In the genomic region with DNA sequence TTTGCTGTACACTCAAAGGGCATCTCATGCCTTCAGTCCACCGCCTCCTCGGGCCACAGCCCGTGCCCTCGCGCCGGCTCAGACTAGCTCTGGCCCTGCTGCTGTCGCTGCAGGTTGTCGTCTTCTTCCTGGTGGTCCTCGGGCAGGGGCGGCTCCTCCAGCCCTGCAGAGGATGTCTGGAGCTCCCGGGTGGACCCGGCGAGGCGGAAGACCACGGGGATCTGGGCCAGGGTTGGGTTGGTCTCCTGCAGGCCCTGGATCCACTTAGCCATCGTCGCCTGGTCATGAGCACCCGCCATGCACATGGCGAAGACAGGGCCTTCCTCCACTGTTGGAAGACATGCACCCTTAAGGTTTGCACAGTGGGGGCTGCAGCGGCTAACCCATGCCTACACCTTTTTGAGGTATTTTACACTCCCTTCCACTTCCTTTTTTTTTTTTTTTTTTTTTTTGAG, we compare ENCODE assay signal across 8 cellular contexts. TPM values are rescaled to one million over a fixed set of nuclear protein-coding genes. Genes with fewer than 3 reads are reported as not detected.
DNase-seq lines count a peak whose midpoint lies in the region; ATAC-seq, FAIRE-seq and TF ChIP-seq lines count a peak whose summit lies in the region.

No MANE protein-coding gene starts in this region.

- peaks cover 39% of the 10 kb centered on the region for H3K36me3 Mint-ChIP-seq in Caco-2 (ENCODE audit: insufficient read depth, unreplicated experiment)
- peaks cover 4% of the 10 kb centered on the region for H3K36me3 Mint-ChIP-seq in chondrocyte (ENCODE audit: low read depth)

- H3K36me3 ChIP-seq in Caco-2 (ENCODE audit: control insufficient read depth, insufficient read depth, low read length) (no peaks in the 10 kb centered on the region; the same call in 1 of the 2 replicates), mucosa of rectum (ENCODE audit: control insufficient read depth in 2 of 2, insufficient read depth in 2 of 2, low read length in 2 of 2) (peaks cover 0 to 2% of the 10 kb centered on the region in 2 donors)

- no peaks in the 10 kb centered on the region for H3K27me3 Mint-ChIP-seq in Caco-2 (ENCODE audit: insufficient read depth, unreplicated experiment)
- no peaks in the 10 kb centered on the region for H3K27me3 Mint-ChIP-seq in chondrocyte (ENCODE audit: low read depth)

- POLR2A ChIA-PET in Caco-2 (lab: Charles Lee), result interaction anchor here (0.9 kb wide), 1 partner anchor 131 kb away, joined by 3 read pairs; the partner anchor contains the start of gene SWSAP1

- CTCF ChIA-PET in Caco-2 (lab: Charles Lee), result no interaction called here

- H3K4me3 ChIP-seq in Caco-2 (ENCODE audit: low read depth, low read length) (peak overlapping the region; percentile 89), mucosa of rectum (ENCODE audit: low read length in 2 of 2) (peak overlapping the region; percentile 81 to 85)
- H3K4me3 ChIP-seq in Jurkat, Clone E6-1 (ENCODE audit: low read length), result peak overlapping the region; percentile 64

- TF ChIP-seq POLR2A in H54 (IDR thresholded peaks at IDR 0.05; ENCODE audit: low read depth, low read length), result no peak

- peaks cover 11% of the 10 kb centered on the region; the same call in 1 of the 2 replicates for H3K4me1 ChIP-seq in Caco-2
- H3K4me1 ChIP-seq in mucosa of rectum (ENCODE audit: control insufficient read depth in 2 of 2, insufficient read depth in 2 of 2, low read length in 2 of 2), result peaks cover 6 to 11% of the 10 kb centered on the region in 2 donors

- intact Hi-C loops in Caco-2 (cut with micrococcal nuclease; ENCODE audit: unreplicated experiment), result no loop called here

- H3K27ac ChIP-seq in mucosa of rectum (ENCODE audit: low read depth in 2 of 2, low read length in 2 of 2), result peak overlapping the region; percentile 94

- TF ChIP-seq CTCF in Caco-2 (IDR thresholded peaks at IDR 0.05; ENCODE audit: insufficient read depth in 1 of 2, low read depth in 1 of 2, low read length in 1 of 2, severe bottlenecking in 1 of 2, unreplicated experiment in 1 of 2) (no peak), chondrocyte (IDR thresholded peaks at IDR 0.05) (no peak)

- peak overlapping the region; percentile 72 to 90 for H3K9ac ChIP-seq in mucosa of rectum (ENCODE audit: low read depth in 1 of 2, low read length in 2 of 2)

- peak; percentile 28 for ATAC-seq in GM21717 (IDR thresholded peaks at IDR 0.05; ENCODE audit: unreplicated experiment)

- FAIRE-seq in H54 (lab: Jason Lieb, UNC), result no peak

- H3K4me1 Mint-ChIP-seq in Caco-2 (ENCODE audit: low read depth, unreplicated experiment), result peaks cover 7% of the 10 kb centered on the region
- H3K4me1 Mint-ChIP-seq in chondrocyte (ENCODE audit: low read depth), result peaks cover 16% of the 10 kb centered on the region

- H3K27ac Mint-ChIP-seq in Caco-2 (ENCODE audit: unreplicated experiment) (peak overlapping the region; percentile 95), chondrocyte (ENCODE audit: unreplicated experiment) (peak overlapping the region; percentile 95)

- H3K4me3 Mint-ChIP-seq in Caco-2 (ENCODE audit: unreplicated experiment) (peak overlapping the region; percentile 81), chondrocyte (ENCODE audit: unreplicated experiment) (peak overlapping the region; percentile 83)

- no peak for DNase-seq in Caco-2
- no peak for DNase-seq in Jurkat, Clone E6-1 (ENCODE audit: low read depth, low spot score)
- no peak for DNase-seq in chondrocyte (ENCODE audit: low spot score)
- DNase-seq in H54 (ENCODE audit: insufficient read length, low spot score), result no peak
- DNase-seq in stimulated activated CD4-positive, alpha-beta T cell treated with anti-CD3 and anti-CD28 coated beads, Interleukin-2, amount 100 ng/mL, for 24 hours, result no peak
- DNase-seq in T-helper 9 cell, result no peak

- no peaks in the 10 kb centered on the region for H3K9me3 Mint-ChIP-seq in Caco-2 (ENCODE audit: unreplicated experiment)
- no peaks in the 10 kb centered on the region for H3K9me3 Mint-ChIP-seq in chondrocyte (ENCODE audit: low read depth)

- BruUV-seq in Caco-2 (replicated peaks; lab: Mats Ljungman, UMichigan), result TSS peak; percentile 50

- H3K9me3 ChIP-seq in Caco-2 (no peaks in the 10 kb centered on the region), mucosa of rectum (ENCODE audit: control insufficient read depth in 2 of 2, low read length in 2 of 2) (no peaks in the 10 kb centered on the region)

- no peaks in the 10 kb centered on the region for H3K27me3 ChIP-seq in Caco-2 (replicated peaks; ENCODE audit: control insufficient read depth, insufficient read depth, low read length)
- H3K27me3 ChIP-seq in mucosa of rectum (ENCODE audit: control insufficient read depth in 2 of 2, insufficient read depth in 2 of 2, low read length in 2 of 2), result no peaks in the 10 kb centered on the region

RNA-seq across cellular contexts. Expression of gene ZNF653, which starts 0.5 kb away (rescaled TPM):
- total RNA-seq in Caco-2 (2022) (6.1 and 8.9 TPM in 2 replicates), chondrocyte (6.8 to 8.6 TPM (median 8.2 TPM) in 3 replicates)
- 18.4 TPM for polyA plus RNA-seq in Jurkat, Clone E6-1 (2012; ENCODE audit: insufficient read depth, insufficient read length)

RNA-seq across cellular contexts. Expression of gene ECSIT, which starts 22.8 kb away (rescaled TPM):
- total RNA-seq in Caco-2 (2022), result 39.8 and 44.8 TPM in 2 replicates
- polyA plus RNA-seq in Jurkat, Clone E6-1 (2012; ENCODE audit: insufficient read depth, insufficient read length), result 59.0 TPM
- 20.3 to 27.9 TPM (median 20.5 TPM) in 3 replicates for total RNA-seq in chondrocyte

RNA-seq across cellular contexts. Expression of gene ELAVL3, which starts 25.3 kb away (rescaled TPM):
- total RNA-seq in Caco-2 (2022) (not detected in 2 replicates), chondrocyte (0.07 TPM in 1 of 3 replicates, not detected in the others)
- polyA plus RNA-seq in Jurkat, Clone E6-1 (2012; ENCODE audit: insufficient read depth, insufficient read length), result not detected

RNA-seq across cellular contexts. Expression of gene CNN1, which starts 32.5 kb away (rescaled TPM):
- total RNA-seq in Caco-2 (2022) (0.54 and 0.84 TPM in 2 replicates), chondrocyte (20.1 to 213 TPM (median 199 TPM) in 3 replicates)
- polyA plus RNA-seq in Jurkat, Clone E6-1 (2012; ENCODE audit: insufficient read depth, insufficient read length), result not detected

RNA-seq across cellular contexts. Expression of gene ELOF1, which starts 52.9 kb away (rescaled TPM):
- 48.5 and 49.4 TPM in 2 replicates for total RNA-seq in Caco-2 (2022)
- polyA plus RNA-seq in Jurkat, Clone E6-1 (2012; ENCODE audit: insufficient read depth, insufficient read length), result 72.6 TPM
- total RNA-seq in chondrocyte, result 36.2 to 43.8 TPM (median 37.7 TPM) in 3 replicates
